Comparison of ENCODE assay signal across 21 cellular contexts in genomic region chr6:14380421-14380820, GRCh38.
DNase-seq lines count a peak whose midpoint lies in the region; ATAC-seq and TF ChIP-seq lines count a peak whose summit lies in the region.
"Had no signal": no experiment of that assay in that cellular context is flagged by ENCODE, and none has a peak within 500 bp of the region (broad histone marks: within the 10 kb centered on the region; RNA-seq: fewer than 3 reads in every experiment).

No MANE protein-coding gene starts in this region.

- H3K9me3 Mint-ChIP-seq in GM23338 (peaks cover 35% of the 10 kb centered on the region), WTC11 (peaks cover 32% of the 10 kb centered on the region)

- CTCF ChIA-PET in WTC11 (lab: Charles Lee): interaction anchor here (0.6 to 1.2 kb wide), 5 partner anchors 13 to 740 kb away, joined by 3 to 6 read pairs (median 3); no protein-coding TSS in a partner anchor

- peak overlapping the region; percentile 12 for H3K4me2 ChIP-seq in GM23338

- H3K4me3 Mint-ChIP-seq in GM23338 (no peak overlapping the region), WTC11 (0 out of 2 replicates have a peak overlapping the region, but pooled peaks have one; percentile 4)
- H3K4me3 Mint-ChIP-seq: memory B cell; naive thymus-derived CD4-positive, alpha-beta T cell had no signal

- no peaks in the 10 kb centered on the region for H4K20me1 ChIP-seq in GM23338 (replicated peaks; ENCODE audit: insufficient read depth)

- peaks cover 2% of the 10 kb centered on the region for H3K27me3 Mint-ChIP-seq in GM23338 (ENCODE audit: insufficient read depth, low read depth, poor library complexity)
- H3K27me3 Mint-ChIP-seq in WTC11 (ENCODE audit: low read depth): peaks cover 4% of the 10 kb centered on the region
- H3K27me3 Mint-ChIP-seq: memory B cell had no signal

- H3K36me3 ChIP-seq in GM23338 (ENCODE audit: insufficient read depth): peaks cover 11% of the 10 kb centered on the region
- H3K36me3 ChIP-seq: gastroesophageal sphincter had no signal

- no peak for TF ChIP-seq CTCF in GM23338 (conservative IDR thresholded peaks at IDR 0.05; ENCODE audit: low read depth in 2 of 2)
- no peak for TF ChIP-seq CTCF in WTC11 (IDR thresholded peaks at IDR 0.05)
- TF ChIP-seq CTCF in omental fat pad (IDR thresholded peaks at IDR 0.05): no peak

- no peaks in the 10 kb centered on the region for H3K9me2 ChIP-seq in GM23338 (ENCODE audit: insufficient read depth)

- peaks cover 45% of the 10 kb centered on the region for H3K4me1 ChIP-seq in GM23338 (ENCODE audit: insufficient read depth)
- H3K4me1 ChIP-seq: gastroesophageal sphincter had no signal

- peak overlapping the region; percentile 94 for H3K27ac ChIP-seq in GM23338 (ENCODE audit: low read depth)
- H3K27ac ChIP-seq: gastroesophageal sphincter, GM23248, VCaP had no signal

- DNase-seq in GM23338 (ENCODE audit: low spot score) (peak; percentile 54), M059J (ENCODE audit: low read depth) (peak; percentile 18), WTC11 (ENCODE audit: low spot score) (peak; percentile 15), kidney tubule cell (ENCODE audit: low spot score) (peak; percentile 13), hippocampal formation (lab: John Stamatoyannopoulos, UW) (no peak), omental fat pad (ENCODE audit: low spot score) (no peak), left colon (no peak), UCSD-AML1 (lab: John Stamatoyannopoulos, UW; ENCODE audit: unreplicated experiment) (no peak)
- DNase-seq: activated CD4-positive, alpha-beta T cell treated with anti-CD3 and anti-CD28 coated beads, Interleukin-2, amount 50 U/mL, for 48 hours; central memory CD4-positive, alpha-beta T cell; GM23248; naive thymus-derived CD4-positive, alpha-beta T cell; NCI-H446; small intestine; stimulated activated CD4-positive, alpha-beta T cell treated with anti-CD3 and anti-CD28 coated beads, Interleukin-4, amount 100 ng/mL, for 1 hour; T-helper 1 cell had no signal

- H3K27me3 ChIP-seq in GM23338 (ENCODE audit: insufficient read depth): no peaks in the 10 kb centered on the region
- H3K27me3 ChIP-seq: gastroesophageal sphincter had no signal

- H3K36me3 Mint-ChIP-seq in GM23338 (ENCODE audit: low read depth) (peaks cover 34% of the 10 kb centered on the region), WTC11 (peaks cover 32% of the 10 kb centered on the region)

- H3K27ac Mint-ChIP-seq in GM23338: peak overlapping the region; percentile 96
- H3K27ac Mint-ChIP-seq in WTC11: peak overlapping the region; percentile 96
- H3K27ac Mint-ChIP-seq: memory B cell; naive thymus-derived CD4-positive, alpha-beta T cell had no signal

- POLR2A ChIA-PET in WTC11 (lab: Charles Lee): interaction anchor here (0.5 kb wide), 1 partner anchor 1294 kb away, joined by 4 read pairs; no protein-coding TSS in a partner anchor

- no peaks in the 10 kb centered on the region for H3K79me2 ChIP-seq in GM23338 (replicated peaks; ENCODE audit: insufficient read depth)

- H3K4me1 Mint-ChIP-seq in GM23338: peaks cover 60% of the 10 kb centered on the region
- peaks cover 80% of the 10 kb centered on the region for H3K4me1 Mint-ChIP-seq in WTC11

- ATAC-seq in GM23338: peak; percentile 60
- ATAC-seq in WTC11: peak; percentile 20
- ATAC-seq in omental fat pad (ENCODE audit: low FRiP score): no peak
- ATAC-seq in left colon: no peak
- ATAC-seq: esophagus mucosa; gastroesophageal sphincter; HepG2; naive thymus-derived CD4-positive, alpha-beta T cell had no signal

- no peak overlapping the region for H2AFZ ChIP-seq in GM23338
- H2AFZ ChIP-seq: GM23248 had no signal

- intact Hi-C loops in left colon (cut with DNase I, micrococcal nuclease): no loop called here

- peaks cover 18% of the 10 kb centered on the region; the same call in 1 of the 2 replicates for H3F3A ChIP-seq in GM23338 (replicated peaks; ENCODE audit: low read depth)

- H3K4me3 ChIP-seq in GM23338: 0 out of 2 replicates have a peak overlapping the region, but pooled peaks have one; percentile 3
- H3K4me3 ChIP-seq: gastroesophageal sphincter, GM23248 had no signal

TF ChIP-seq in GM23338, 12 proteins besides CTCF, POLR2A, EP300 and RAD21 (continues in another document):
- TF ChIP-seq POLR2AphosphoS5 (IDR thresholded peaks at IDR 0.05; ENCODE audit: low read depth): no peak

TF ChIP-seq in WTC11, 78 proteins besides CTCF, POLR2A, EP300 and RAD21:
- TF ChIP-seq NFE2L1 (CRISPR knock-in tag; IDR thresholded peaks at IDR 0.05) (no peak), JUN (CRISPR knock-in tag; IDR thresholded peaks at IDR 0.05) (no peak), ZNF232 (CRISPR knock-in tag; IDR thresholded peaks at IDR 0.05) (no peak), NFYB (CRISPR knock-in tag; conservative IDR thresholded peaks at IDR 0.05; ENCODE audit: low read depth) (no peak), ZNF317 (CRISPR knock-in tag; IDR thresholded peaks at IDR 0.05; ENCODE audit: borderline replicate concordance, low read depth) (no peak), IRF2 (CRISPR knock-in tag; IDR thresholded peaks at IDR 0.05; ENCODE audit: borderline replicate concordance, low read depth) (no peak), TEAD1 (CRISPR knock-in tag; IDR thresholded peaks at IDR 0.05) (no peak)

Comparison
In these comparisons a context has a peak if more than half of its experiments do, and no peak if none do; other contexts are left out.
1. ATAC-seq: peak in GM23338 (single experiment) and WTC11 (single experiment); none in omental fat pad (single experiment) and left colon (single experiment).
2. DNase-seq: peak in GM23338 (single experiment), M059J (single experiment), WTC11 (single experiment) and kidney tubule cell (single experiment); none in hippocampal formation (0 of 2), omental fat pad (single experiment), left colon (0 of 2) and UCSD-AML1 (single experiment).